Comparison of ENCODE assay signal across 31 cellular contexts in genomic region chr20:189611-190010, GRCh38.
"Had no signal": no experiment of that assay in that cellular context is flagged by ENCODE, and none has a peak within 500 bp of the region (broad histone marks: within the 10 kb centered on the region; RNA-seq: fewer than 3 reads in every experiment).

TSS of gene DEFB128 (minus strand) at chr20:189711. CDS start at chr20:189623, 88 bp downstream.

- H3K36me3 ChIP-seq: adrenal gland, ascending aorta, brain microvascular endothelial cell, breast epithelium, cardiac muscle cell had no signal

- ATAC-seq: activated naive CD4-positive, alpha-beta T cell treated with anti-CD3 and anti-CD28 coated beads, Interleukin-2, amount 50 U/mL, for 72 hours; activated naive CD8-positive, alpha-beta T cell treated with anti-CD3 and anti-CD28 coated beads, Interleukin-2, amount 50 U/mL, for 24 hours; activated T-cell treated with anti-CD3 and anti-CD28 coated beads, Interleukin-2, amount 50 U/mL, for 4 hours; activated T-cell treated with anti-CD3 and anti-CD28 coated beads, Interleukin-2, amount 50 U/mL, for 72 hours; activated T-helper 17 cell treated with anti-CD3 and anti-CD28 coated beads, Interleukin-2, amount 50 U/mL, for 72 hours; body of pancreas had no signal

- H3K4me3 ChIP-seq: adrenal gland, ascending aorta, body of pancreas, breast epithelium, cardiac muscle cell had no signal

- DNase-seq: activated effector memory CD4-positive, alpha-beta T cell treated with anti-CD3 and anti-CD28 coated beads, Interleukin-2, amount 50 U/mL, for 16 hours; activated effector memory CD4-positive, alpha-beta T cell treated with Interleukin-2 at 50 U/mL for 16 hours; activated gamma-delta T cell; activated gamma-delta T cell treated with Interleukin-2 at 50 U/mL for 16 hours; activated naive CD4-positive, alpha-beta T cell; activated naive CD4-positive, alpha-beta T cell treated with anti-CD3 and anti-CD28 coated beads for 36 hours; activated naive CD4-positive, alpha-beta T cell treated with anti-CD3 and anti-CD28 coated beads, Interleukin-2, amount 10 ng/mL, durations not matched to agents 7 days and 5 days; activated naive CD4-positive, alpha-beta T cell treated with anti-CD3 and anti-CD28 coated beads, Interleukin-2, amount 50 U/mL, for 16 hours; activated naive CD4-positive, alpha-beta T cell treated with Interleukin-2 at 50 U/mL for 16 hours; activated naive CD8-positive, alpha-beta T cell treated with anti-CD3 and anti-CD28 coated beads for 36 hours; activated naive CD8-positive, alpha-beta T cell treated with anti-CD3 and anti-CD28 coated beads, Interleukin-2, amount 10 ng/mL, durations not matched to agents 7 days and 5 days; activated naive CD8-positive, alpha-beta T cell treated with anti-CD3 and anti-CD28 coated beads, Interleukin-2, amount 50 U/mL, for 24 hours; activated T-cell treated with anti-CD3 and anti-CD28 coated beads, Interleukin-2, amount 50 U/mL, for 1 hour; activated T-cell treated with anti-CD3 and anti-CD28 coated beads, Interleukin-2, amount 50 U/mL, for 24 hours; activated T-cell treated with anti-CD3 and anti-CD28 coated beads, Interleukin-2, amount 50 U/mL, for 4 hours; activated T-cell treated with anti-CD3 and anti-CD28 coated beads, Interleukin-2, amount 50 U/mL, for 48 hours; activated T-cell treated with anti-CD3 and anti-CD28 coated beads, Interleukin-2, amount 50 U/mL, for 72 hours; adrenal gland; amniotic stem cell; amygdala; anterior cingulate cortex; aorta; body of pancreas; brain microvascular endothelial cell; central memory CD4-positive, alpha-beta T cell; cerebellar nuclear complex had no signal

- H3K27me3 ChIP-seq: adrenal gland, ascending aorta, body of pancreas, brain microvascular endothelial cell, cardiac muscle cell had no signal

- H3K9me3 ChIP-seq: adrenal gland, ascending aorta, body of pancreas had no signal

- H3K4me1 ChIP-seq: adrenal gland, ascending aorta, body of pancreas, breast epithelium had no signal

- H3K27ac ChIP-seq: adrenal gland, ascending aorta, body of pancreas, brain microvascular endothelial cell, breast epithelium, cardiac muscle cell had no signal
